In genomic region chr10:86204421-86205045, GRCh38 we compare ENCODE assay signal across 19 cellular contexts.
"Had no signal": no experiment of that assay in that cellular context is flagged by ENCODE, and none has a peak within 500 bp of the region (broad histone marks: within the 10 kb centered on the region; RNA-seq: fewer than 3 reads in every experiment).

No MANE protein-coding gene starts in this region.

- H3K9me3 ChIP-seq: MG63 had no signal

- H3K9me3 Mint-ChIP-seq: activated CD8-positive, alpha-beta T cell treated with anti-CD3 and anti-CD28 coated beads for 36 hours; activated naive CD4-positive, alpha-beta T cell treated with anti-CD3 and anti-CD28 coated beads, Interleukin-2, amount 50 U/mL, for 24 hours; activated T-helper 2 cell treated with anti-CD3 and anti-CD28 coated beads, Interferon-gamma antibody, Interleukin-2, Interleukin-4, amounts not matched to agents 10 μg/mL and 5 μg/mL and 100 μg/mL, durations not matched to agents 14 hours and 24 hours and 36 hours had no signal

- H3K27ac Mint-ChIP-seq: activated CD8-positive, alpha-beta T cell treated with anti-CD3 and anti-CD28 coated beads for 36 hours; activated naive CD4-positive, alpha-beta T cell treated with anti-CD3 and anti-CD28 coated beads, Interleukin-2, amount 50 U/mL, for 24 hours; activated T-cell treated with anti-CD3 and anti-CD28 coated beads, Interleukin-2, amount 50 U/mL, for 72 hours; activated T-helper 2 cell treated with anti-CD3 and anti-CD28 coated beads, Interferon-gamma antibody, Interleukin-2, Interleukin-4, amounts not matched to agents 10 μg/mL and 5 μg/mL and 100 μg/mL, durations not matched to agents 14 hours and 24 hours and 36 hours had no signal

- DNase-seq: activated CD4-positive, alpha-beta T cell treated with anti-CD3 and anti-CD28 coated beads for 4 hours; activated CD8-positive, alpha-beta memory T cell treated with anti-CD3 and anti-CD28 coated beads, Interleukin-2, amount 50 U/mL, for 4 hours; activated CD8-positive, alpha-beta T cell treated with anti-CD3 and anti-CD28 coated beads for 36 hours; activated naive CD4-positive, alpha-beta T cell; activated T-cell treated with anti-CD3 and anti-CD28 coated beads, Interleukin-2, amount 50 U/mL, for 72 hours; brain microvascular endothelial cell; MG63; NCI-H1105; NCI-H1436; NCI-H1694 treated with DMSO at 0.1 percent for 48 hours; NCI-H2029 treated with DMSO at 0.1 percent for 48 hours; NCI-H446; NCI-H524; SHP77 treated with DMSO at 0.1 percent for 48 hours; T-helper 2 cell; T1000 had no signal

- H3K27me3 Mint-ChIP-seq: activated CD8-positive, alpha-beta T cell treated with anti-CD3 and anti-CD28 coated beads for 36 hours had no signal

- H3K4me1 Mint-ChIP-seq: activated naive CD4-positive, alpha-beta T cell treated with anti-CD3 and anti-CD28 coated beads, Interleukin-2, amount 50 U/mL, for 24 hours had no signal

- H3K4me3 Mint-ChIP-seq: activated CD8-positive, alpha-beta T cell treated with anti-CD3 and anti-CD28 coated beads for 36 hours; activated naive CD4-positive, alpha-beta T cell treated with anti-CD3 and anti-CD28 coated beads, Interleukin-2, amount 50 U/mL, for 24 hours; activated T-cell treated with anti-CD3 and anti-CD28 coated beads, Interleukin-2, amount 50 U/mL, for 72 hours had no signal

- H3K27me3 ChIP-seq: brain microvascular endothelial cell, MG63 had no signal

- H3K36me3 ChIP-seq: brain microvascular endothelial cell, cardiac muscle cell, MG63 had no signal

- ATAC-seq: activated CD8-positive, alpha-beta T cell treated with anti-CD3 and anti-CD28 coated beads for 36 hours; activated T-cell treated with anti-CD3 and anti-CD28 coated beads, Interleukin-2, amount 50 U/mL, for 72 hours had no signal

- H3K4me3 ChIP-seq: cardiac muscle cell, MG63 had no signal

- H3K36me3 Mint-ChIP-seq: activated naive CD4-positive, alpha-beta T cell treated with anti-CD3 and anti-CD28 coated beads, Interleukin-2, amount 50 U/mL, for 24 hours had no signal

- H3K27ac ChIP-seq: brain microvascular endothelial cell, cardiac muscle cell had no signal
